In the genomic region with DNA sequence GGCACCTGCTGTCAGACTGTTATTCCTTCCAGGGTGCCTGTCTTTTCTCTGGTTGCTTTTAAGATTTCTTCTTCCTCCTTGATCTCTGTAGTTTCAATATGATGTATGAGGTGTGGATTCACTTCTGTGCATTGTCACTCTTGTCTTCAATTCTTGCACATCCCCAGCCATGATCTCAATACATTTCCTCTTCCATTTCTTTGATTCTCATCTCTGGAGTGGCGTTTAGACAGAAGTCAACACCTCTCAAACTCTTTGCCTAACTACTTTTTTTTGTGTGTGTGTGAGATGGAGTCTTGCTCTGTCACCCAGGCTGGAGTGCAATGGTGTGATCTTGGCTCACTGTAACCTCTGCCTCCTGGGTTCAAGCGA, we compare ENCODE assay signal across 25 cellular contexts.
"Had no signal": no experiment of that assay in that cellular context is flagged by ENCODE, and none has a peak within 500 bp of the region (broad histone marks: within the 10 kb centered on the region; RNA-seq: fewer than 3 reads in every experiment).

No MANE protein-coding gene starts in this region.

- H3K36me3 Mint-ChIP-seq: neural progenitor cell; stimulated activated effector memory CD8-positive, alpha-beta T cell treated with anti-CD3 and anti-CD28 coated beads, Interleukin-12 subunit alpha, Interleukin-12 subunit beta, amount 100 ng/mL, for 72 hours; stimulated activated naive B cell treated with anti-CD40 and anti-IgM and Interleukin-4, amounts not matched to agents 10 μg/mL and 1 μg/mL and 100 μg/mL, for 72 hours had no signal

- DNase-seq: occipital lobe; psoas muscle; right cardiac atrium; right lobe of liver; small intestine; stimulated activated CD4-positive, alpha-beta T cell treated with anti-CD3 and anti-CD28 coated beads, Interleukin-15, amount 100 ng/mL, for 24 hours; stimulated activated CD4-positive, alpha-beta T cell treated with anti-CD3 and anti-CD28 coated beads, Interleukin-2, amount 100 ng/mL, for 24 hours; stimulated activated CD4-positive, alpha-beta T cell treated with anti-CD3 and anti-CD28 coated beads, Interleukin-2, amount 100 ng/mL, for 48 hours; stimulated activated CD4-positive, alpha-beta T cell treated with anti-CD3 and anti-CD28 coated beads, Interleukin-4, amount 100 ng/mL, for 24 hours; stimulated activated naive B cell treated with anti-CD40 and anti-IgM and Interleukin-4, amounts not matched to agents 10 μg/mL and 1 μg/mL and 100 μg/mL, for 72 hours; stimulated activated naive CD4-positive, alpha-beta T cell treated with Interleukin-2 at 50 U/mL for 16 hours; stomach; thyroid gland; trophoblast cell; upper lobe of left lung had no signal

- H3K27me3 ChIP-seq: neural progenitor cell, ovary, right lobe of liver, thyroid gland, tibial nerve, upper lobe of left lung, vagina had no signal

- ATAC-seq: psoas muscle; right cardiac atrium; right lobe of liver; stimulated activated effector memory CD8-positive, alpha-beta T cell treated with anti-CD3 and anti-CD28 coated beads, Interleukin-12 subunit alpha, Interleukin-12 subunit beta, amount 100 ng/mL, for 72 hours; stimulated activated naive B cell treated with anti-CD40 and anti-IgM and Interleukin-4, amounts not matched to agents 10 μg/mL and 1 μg/mL and 100 μg/mL, for 72 hours had no signal

- H3K27ac Mint-ChIP-seq: nephron; neural progenitor cell; progenitor cell of endocrine pancreas; stimulated activated naive B cell treated with anti-CD40 and anti-IgM and Interleukin-4, amounts not matched to agents 10 μg/mL and 1 μg/mL and 100 μg/mL, for 72 hours; stimulated activated naive CD8-positive, alpha-beta T cell treated with anti-CD3 and anti-CD28 coated beads, Interleukin-15, Interleukin-2, amounts not matched to agents 100 ng/mL and 50 ng/mL, for 24 hours had no signal

- H3K4me1 Mint-ChIP-seq: neural progenitor cell; stimulated activated naive B cell treated with anti-CD40 and anti-IgM and Interleukin-4, amounts not matched to agents 10 μg/mL and 1 μg/mL and 100 μg/mL, for 72 hours had no signal

- H3K36me3 ChIP-seq: neural progenitor cell, ovary, right lobe of liver, sigmoid colon, stomach, thoracic aorta, thyroid gland, tibial nerve, upper lobe of left lung, vagina had no signal

- H3K9me3 Mint-ChIP-seq: nephron; stimulated activated effector memory CD8-positive, alpha-beta T cell treated with anti-CD3 and anti-CD28 coated beads, Interleukin-12 subunit alpha, Interleukin-12 subunit beta, amount 100 ng/mL, for 72 hours; stimulated activated naive CD8-positive, alpha-beta T cell treated with anti-CD3 and anti-CD28 coated beads, Interleukin-15, Interleukin-2, amounts not matched to agents 100 ng/mL and 50 ng/mL, for 24 hours had no signal

- H3K4me3 ChIP-seq: neural progenitor cell, ovary, psoas muscle, right lobe of liver, sigmoid colon, stomach, thoracic aorta, thyroid gland, tibial nerve, upper lobe of left lung, vagina had no signal

- H3K4me3 Mint-ChIP-seq: nephron; neural progenitor cell; stimulated activated effector memory CD8-positive, alpha-beta T cell treated with anti-CD3 and anti-CD28 coated beads, Interleukin-12 subunit alpha, Interleukin-12 subunit beta, amount 100 ng/mL, for 72 hours; stimulated activated naive B cell treated with anti-CD40 and anti-IgM and Interleukin-4, amounts not matched to agents 10 μg/mL and 1 μg/mL and 100 μg/mL, for 72 hours; stimulated activated naive CD8-positive, alpha-beta T cell treated with anti-CD3 and anti-CD28 coated beads, Interleukin-15, Interleukin-2, amounts not matched to agents 100 ng/mL and 50 ng/mL, for 24 hours had no signal
